16 cellular contexts compared by ENCODE assay signal in the genomic region with DNA sequence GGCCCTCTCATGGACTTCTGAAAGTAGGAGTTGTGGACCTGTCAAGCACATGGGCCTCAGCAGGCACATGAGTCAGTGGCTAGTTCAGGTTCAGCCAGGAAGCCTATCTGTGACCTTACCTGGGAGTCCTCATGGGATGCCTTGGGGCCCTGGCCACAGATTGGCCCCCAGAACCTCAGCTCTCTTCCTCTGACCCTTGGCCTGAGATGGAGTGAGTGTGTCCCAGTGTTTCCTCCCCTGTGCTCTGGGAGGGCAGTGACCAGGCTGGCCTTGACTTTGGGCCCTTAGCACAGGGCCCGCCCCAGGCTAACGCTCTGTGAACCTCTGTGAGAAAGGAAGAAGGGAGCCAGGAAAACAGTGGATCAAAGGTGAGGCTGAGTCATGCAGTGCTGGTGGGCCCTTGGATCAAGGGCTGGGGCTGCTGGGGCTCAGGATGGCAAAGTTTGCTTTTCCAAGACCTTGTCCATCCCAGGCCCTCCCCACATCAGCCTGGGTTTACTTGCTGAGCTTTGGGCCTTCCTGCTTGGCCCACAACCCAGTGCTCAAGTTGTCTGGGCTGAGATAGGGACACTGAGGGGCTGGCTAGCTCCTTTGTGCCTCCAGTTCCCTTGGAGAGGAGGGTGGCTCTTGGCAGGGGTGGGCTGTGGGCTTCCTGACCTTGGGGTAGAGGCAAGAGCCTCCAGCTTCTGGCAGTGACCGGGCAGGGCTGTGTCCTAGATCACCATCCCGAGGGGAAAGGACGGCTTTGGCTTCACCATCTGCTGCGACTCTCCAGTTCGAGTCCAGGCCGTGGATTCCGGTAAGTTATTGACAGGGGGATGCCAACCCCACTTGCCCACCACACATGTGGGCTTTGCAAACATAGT. TPM values are rescaled to one million over a fixed set of nuclear protein-coding genes. Genes with fewer than 3 reads are reported as not detected.
DNase-seq lines count a peak whose midpoint lies in the region; ATAC-seq, FAIRE-seq and TF ChIP-seq lines count a peak whose summit lies in the region.
"Had no signal": no experiment of that assay in that cellular context is flagged by ENCODE, and none has a peak within 500 bp of the region (broad histone marks: within the 10 kb centered on the region; RNA-seq: fewer than 3 reads in every experiment).

No MANE protein-coding gene starts in this region.

- FAIRE-seq in GM12878 (lab: Jason Lieb, UNC) = peak; percentile 85
- FAIRE-seq: HTR-8/SVneo had no signal

- CTCF ChIA-PET in GM12878 (lab: Yijun Ruan, JAX) = no interaction called here

- in situ Hi-C loops in GM12878 (cut with MboI) (no loop called here), GM13977 (cut with MboI; ENCODE audit: low pct_unique_long_range_greater_than_20kb, low sequenced_read_pairs, unreplicated experiment) (no loop called here)

- ATAC-seq in GM12878 (no peak), psoas muscle (no peak)
- ATAC-seq: HCT116 had no signal

- no peaks in the 10 kb centered on the region for H3K79me2 ChIP-seq in GM12878 (ENCODE audit: control insufficient read depth, insufficient read depth, low read length)
- no peaks in the 10 kb centered on the region for H3K79me2 ChIP-seq in hepatocyte

- POLR2A ChIA-PET in GM12878 (lab: Charles Lee) = interaction anchor here (1.0 kb wide), 1 partner anchor 74 kb away, joined by 3 read pairs; no protein-coding TSS in a partner anchor

- no peak overlapping the region for H3K4me3 ChIP-seq in GM12878
- no peak overlapping the region for H3K4me3 ChIP-seq in hepatocyte
- H3K4me3 ChIP-seq in psoas muscle = peak overlapping the region; percentile 58
- H3K4me3 ChIP-seq: tibial nerve had no signal

- H3K9me2 ChIP-seq in hepatocyte (replicated peaks; ENCODE audit: insufficient read depth) = no peaks in the 10 kb centered on the region

- H3K9me3 ChIP-seq in GM12878 (replicated peaks; ENCODE audit: control insufficient read depth, insufficient read depth, low read length) (no peaks in the 10 kb centered on the region), hepatocyte (ENCODE audit: low read depth) (no peaks in the 10 kb centered on the region), psoas muscle (no peaks in the 10 kb centered on the region)
- H3K9me3 ChIP-seq: tibial nerve had no signal

- H2AFZ ChIP-seq in GM12878 (ENCODE audit: control insufficient read depth, low read depth, low read length) = no peak overlapping the region
- H2AFZ ChIP-seq in hepatocyte = no peak overlapping the region

- H4K20me1 ChIP-seq in GM12878 (ENCODE audit: control insufficient read depth, insufficient read depth) (no peaks in the 10 kb centered on the region), hepatocyte (ENCODE audit: insufficient read depth, poor library complexity, severe bottlenecking) (no peaks in the 10 kb centered on the region)

- TF ChIP-seq EP300 in GM12878 (IDR thresholded peaks at IDR 0.05; ENCODE audit: borderline replicate concordance in 1 of 2, control insufficient read depth in 1 of 2, low read depth in 2 of 2, low read length in 2 of 2) = no peak

- WGBS in GM12878 (ENCODE audit: insufficient coverage, insufficient replicate concordance, low lambda C conversion rate, missing lambda C conversion rate) = 94% methylated on average over 9 of the region's 9 CpGs
- 87% methylated on average over 9 of the region's 9 CpGs for WGBS in hepatocyte (ENCODE audit: low lambda C conversion rate, missing lambda C conversion rate)
- 72 to 76% (median 76%) methylated on average over 9 of the region's 9 CpGs for WGBS in psoas muscle, 3 donors

- TF ChIP-seq POLR2A in GM12878 (IDR thresholded peaks at IDR 0.05; ENCODE audit: low read depth, low read length) = no peak

- peaks cover 14% of the 10 kb centered on the region for H3K4me1 ChIP-seq in GM12878 (ENCODE audit: control insufficient read depth, insufficient read depth, low read length)
- peaks cover 22% of the 10 kb centered on the region for H3K4me1 ChIP-seq in hepatocyte (ENCODE audit: insufficient read depth)
- H3K4me1 ChIP-seq in psoas muscle = no peaks in the 10 kb centered on the region

- RAD21 ChIA-PET in GM12878 (lab: Charles Lee; ENCODE audit: unreplicated experiment) = interaction anchor here (1.4 kb wide), 1 partner anchor 10 kb away, joined by 3 read pairs; no protein-coding TSS in a partner anchor

- BruUV-seq in GM12878 (replicated peaks; lab: Mats Ljungman, UMichigan) = no TSS peak

- TF ChIP-seq CTCF in GM12878 (IDR thresholded peaks at IDR 0.05 in 2 of 3, conservative IDR thresholded peaks at IDR 0.05 in 1 of 3; ENCODE audit: control insufficient read depth in 2 of 3, extremely low read depth in 1 of 3, insufficient read depth in 1 of 3, low read depth in 3 of 3, low read length in 3 of 3) (no peak), hepatocyte (IDR thresholded peaks at IDR 0.05; ENCODE audit: poor library complexity) (no peak), psoas muscle (IDR thresholded peaks at IDR 0.05) (no peak), GM13977 (IDR thresholded peaks at IDR 0.05; ENCODE audit: extremely low read depth, insufficient read depth, missing control alignments) (no peak)

- H3K9ac ChIP-seq in GM12878 (ENCODE audit: control insufficient read depth, insufficient read depth, low read length) = no peak overlapping the region

- SMC1A ChIA-PET in GM12878 (lab: Charles Lee; ENCODE audit: uncharacterized antibody, unreplicated experiment) = interaction anchor here (0.6 to 4.1 kb wide), 3 partner anchors 12 to 46 kb away, joined by 3 to 16 read pairs (median 3); no protein-coding TSS in a partner anchor

- DNase-seq in Daoy (ENCODE audit: low read depth) (peak; percentile 72), GM12878 (ENCODE audit: low read depth, low spot score) (no peak), hepatocyte (ENCODE audit: low spot score) (peak; percentile 68), psoas muscle (no peak), NCI-H345 treated with DMSO at 0.1 percent for 48 hours (lab: John Stamatoyannopoulos, UW; ENCODE audit: unreplicated experiment) (no peak), HUDEP-2 (lab: John Stamatoyannopoulos, UW; ENCODE audit: unreplicated experiment in 76 of 76) (no peak), GM13977 (ENCODE audit: low spot score) (no peak), RKO (ENCODE audit: low spot score) (no peak)
- DNase-seq: activated CD4-positive, alpha-beta memory T cell treated with anti-CD3 and anti-CD28 coated beads, Interleukin-2, amount 10 ng/mL, durations not matched to agents 7 days and 5 days; NCI-H2171; NK-92 treated with Interleukin-12 subunit alpha and Interleukin-12 subunit beta, amount 100 ng/mL, for 24 hours; nucleus accumbens; stimulated activated CD4-positive, alpha-beta T cell treated with anti-CD3 and anti-CD28 coated beads, Interleukin-12 subunit alpha, Interleukin-12 subunit beta, amount 100 ng/mL, for 4 hours had no signal

- H3K27ac ChIP-seq in GM12878 (ENCODE audit: control insufficient read depth, insufficient read depth) (no peak overlapping the region), hepatocyte (peak overlapping the region; percentile 84), psoas muscle (no peak overlapping the region)

- no peak for TF ChIP-seq RAD21 in GM12878 (IDR thresholded peaks at IDR 0.05; ENCODE audit: insufficient read depth, low read depth, low read length)

- H3K4me2 ChIP-seq in GM12878 (ENCODE audit: control insufficient read depth, insufficient read depth) (no peak overlapping the region), hepatocyte (no peak overlapping the region)

- H3K27me3 ChIP-seq in GM12878 (replicated peaks in 1 of 2; ENCODE audit: control insufficient read depth in 2 of 2, insufficient read depth in 2 of 2, low read length in 1 of 2) (no peaks in the 10 kb centered on the region), hepatocyte (no peaks in the 10 kb centered on the region), psoas muscle (ENCODE audit: insufficient read depth in 3 of 3, low read length in 2 of 3) (no peaks in the 10 kb centered on the region)
- H3K27me3 ChIP-seq: tibial nerve had no signal

- intact Hi-C loops in GM12878 (cut with micrococcal nuclease; ENCODE audit: unreplicated experiment) = no loop called here
- intact Hi-C loops in psoas muscle (cut with DNase I) = no loop called here

- no peaks in the 10 kb centered on the region for H3K36me3 ChIP-seq in GM12878 (ENCODE audit: control insufficient read depth in 2 of 2, insufficient read depth in 2 of 2, low read length in 1 of 2)
- no peaks in the 10 kb centered on the region for H3K36me3 ChIP-seq in hepatocyte (replicated peaks; ENCODE audit: insufficient read depth, low read depth)
- H3K36me3 ChIP-seq in psoas muscle (ENCODE audit: insufficient read depth in 1 of 2, low read depth in 1 of 2) = peaks cover 0 to 5% of the 10 kb centered on the region in 2 donors
- H3K36me3 ChIP-seq: tibial nerve had no signal

TF ChIP-seq in GM12878, 131 proteins besides CTCF, POLR2A, EP300 and RAD21:
- no peak for TF ChIP-seq HDAC2 (IDR thresholded peaks at IDR 0.05)
- TF ChIP-seq BCL11A (IDR thresholded peaks at IDR 0.05; ENCODE audit: low read depth, low read length) = no peak

RNA-seq across cellular contexts. Expression of a gene that starts 41.4 kb away (rescaled TPM):
- total RNA-seq in Daoy (2014; rRNA removed; shearing (Covaris generic)) = 95.9 and 104 TPM in 2 replicates
- total RNA-seq in GM12878 (2013; cell fraction: nucleolus; rRNA removed) = 309 and 360 TPM in 2 replicates
- 35.1 and 37.5 TPM in 2 replicates for total RNA-seq in GM12878 (2014; rRNA removed)
- 29.8 and 30.7 TPM in 2 replicates for total RNA-seq in GM12878 (2014; rRNA removed; fragmentation: Illumina TruSeq; extraction: Trizol)
- total RNA-seq in GM12878 (2021) = 42.6 and 42.7 TPM in 2 replicates
- 17.6 TPM for polyA plus RNA-seq in GM12878 (2011; ENCODE audit: low read depth)
- 67.9 and 138 TPM in 2 replicates for polyA plus RNA-seq in GM12878 (2011; rRNA removed)
- polyA plus RNA-seq in GM12878 (2011; cell fraction: cytosol; rRNA removed) = 166 and 203 TPM in 2 replicates
- polyA plus RNA-seq in GM12878 (2011; cell fraction: nucleus; rRNA removed) = 232 and 245 TPM in 2 replicates
- 26.3 and 45.6 TPM in 2 replicates for polyA plus RNA-seq in GM12878 (2012)
- 18.3 and 27.2 TPM in 2 replicates for polyA plus RNA-seq in GM12878 (2014; fragmentation: Illumina TruSeq; extraction: Trizol)
- 1 to 10 TPM; 2.9 to 3.6 TPM for polyA plus RNA-seq in GM12878 (2014; fragmentation: Nextera tagmentation; extraction: Ambion mirVana)
- 29.9 and 37.3 TPM in 2 replicates for polyA plus RNA-seq in GM12878 (2014; rRNA removed)
- polyA plus RNA-seq in GM12878 (2016; fragmentation: Nextera tagmentation; extraction: Ambion mirVana) = 10 to 100 TPM; 26.2 to 27.8 TPM
- 178 and 276 TPM in 2 replicates for polyA minus RNA-seq in GM12878 (2011; rRNA and poly(A)+ RNA removed)
- 79.2 and 82.9 TPM in 2 replicates for polyA minus RNA-seq in GM12878 (2011; cell fraction: cytosol; rRNA and poly(A)+ RNA removed)
- polyA minus RNA-seq in GM12878 (2011; cell fraction: nucleus; rRNA and poly(A)+ RNA removed) = 140 and 246 TPM in 2 replicates
- 47.0 and 48.0 TPM in 2 replicates for total RNA-seq in hepatocyte
- polyA plus RNA-seq in hepatocyte = 62.7 and 78.2 TPM in 2 replicates
- total RNA-seq in psoas muscle = 10 to 100 TPM; 10.6 to 38.1 (median 18.3) TPM
- polyA plus RNA-seq in psoas muscle = 10 to 100 TPM in 2 of 3 donors, 1 to 10 TPM in 1; 7.1 to 18.4 (median 12.8) TPM

Comparison
In these comparisons a context has a peak if more than half of its experiments do, and no peak if none do; other contexts are left out.
1. DNase-seq: peak in Daoy (single experiment) and hepatocyte (single experiment); none in GM12878 (single experiment), psoas muscle (0 of 2), NCI-H345 treated with DMSO at 0.1 percent for 48 hours (single experiment), HUDEP-2 (0 of 76), GM13977 (single experiment) and RKO (single experiment).